In genomic region chr12:111366075-111366474, GRCh38 we compare ENCODE assay signal across 26 cellular contexts.
"Had no signal": no experiment of that assay in that cellular context is flagged by ENCODE, and none has a peak within 500 bp of the region (broad histone marks: within the 10 kb centered on the region; RNA-seq: fewer than 3 reads in every experiment).

No MANE protein-coding gene starts in this region.

- H3K27me3 ChIP-seq: adrenal gland, breast epithelium had no signal

- DNase-seq: activated CD4-positive, alpha-beta memory T cell treated with anti-CD3 and anti-CD28 coated beads, Interleukin-2, amount 10 ng/mL, durations not matched to agents 7 days and 5 days; activated CD4-positive, alpha-beta T cell treated with anti-CD3 and anti-CD28 coated beads for 36 hours; activated CD4-positive, alpha-beta T cell treated with anti-CD3 and anti-CD28 coated beads, Interleukin-2, amount 50 U/mL, for 1 hour; activated gamma-delta T cell; activated naive CD4-positive, alpha-beta T cell treated with anti-CD3 and anti-CD28 coated beads, Interleukin-2, amount 50 U/mL, for 16 hours; activated naive CD8-positive, alpha-beta T cell treated with anti-CD3 and anti-CD28 coated beads, Interleukin-2, amount 10 ng/mL, durations not matched to agents 7 days and 5 days; activated T-cell treated with anti-CD3 and anti-CD28 coated beads for 4 hours; activated T-cell treated with anti-CD3 and anti-CD28 coated beads, Interleukin-2, amount 50 U/mL, for 48 hours; adrenal gland; anterior cingulate cortex; caudate nucleus; NCI-H1092; NCI-H1417; NCI-H1694; NCI-H2029; NCI-H2107; NCI-H2171 treated with DMSO at 0.1 percent for 48 hours; NCI-H226; NCI-H526; NCI-H82; T-helper 1 cell had no signal

- H3K4me1 ChIP-seq: breast epithelium had no signal

- H3K36me3 ChIP-seq: breast epithelium had no signal

- ATAC-seq: activated CD4-positive, alpha-beta T cell treated with anti-CD3 and anti-CD28 coated beads for 36 hours; activated T-helper 17 cell treated with anti-CD3 and anti-CD28 coated beads, Interleukin-2, amount 50 U/mL, for 72 hours had no signal

- H3K9me3 ChIP-seq: adrenal gland, breast epithelium had no signal

- H3K4me2 ChIP-seq: KMS-11 had no signal

- H3K9ac ChIP-seq: KMS-11 had no signal

- H3K4me3 ChIP-seq: adrenal gland, breast epithelium, SK-N-MC had no signal

- H3K27ac ChIP-seq: adrenal gland, breast epithelium, KMS-11, SK-N-MC, VCaP had no signal
